ENCODE assay signal across 10 cellular contexts in genomic region chr4:88599714-88600113, GRCh38. TPM values are rescaled to one million over a fixed set of nuclear protein-coding genes. Genes with fewer than 3 reads are reported as not detected.
A peak's percentile ranks its signal among the peaks of the same experiment; 100 is the strongest.
DNase-seq lines count a peak whose midpoint lies in the region; ATAC-seq, FAIRE-seq and TF ChIP-seq lines count a peak whose summit lies in the region.
"Had no signal": no experiment of that assay in that cellular context is flagged by ENCODE, and none has a peak within 500 bp of the region (broad histone marks: within the 10 kb centered on the region; RNA-seq: fewer than 3 reads in every experiment).

No MANE protein-coding gene starts in this region.

- H3K27me3 ChIP-seq in keratinocyte (ENCODE audit: control insufficient read depth, extremely low read depth, insufficient read depth, low read length): no peaks in the 10 kb centered on the region
- no peaks in the 10 kb centered on the region for H3K27me3 ChIP-seq in stomach smooth muscle (ENCODE audit: control insufficient read depth in 1 of 2, insufficient read depth in 2 of 2, low read length in 2 of 2)

- peak overlapping the region; percentile 70 for H3K27ac Mint-ChIP-seq in T-helper 2 cell treated with Interferon-gamma antibody and Interleukin-4, amounts not matched to agents 5 μg/mL and 100 μg/mL, for 36 hours
- H3K27ac Mint-ChIP-seq in activated naive CD8-positive, alpha-beta T cell treated with anti-CD3 and anti-CD28 coated beads, Interleukin-2, amount 10 ng/mL, durations not matched to agents 7 days and 5 days: no peak overlapping the region

- H2AFZ ChIP-seq in keratinocyte (ENCODE audit: control insufficient read depth, low read length): no peak overlapping the region

- peaks cover 43% of the 10 kb centered on the region for H3K4me1 Mint-ChIP-seq in T-helper 2 cell treated with Interferon-gamma antibody and Interleukin-4, amounts not matched to agents 5 μg/mL and 100 μg/mL, for 36 hours (ENCODE audit: low read depth)
- H3K4me1 Mint-ChIP-seq in activated naive CD8-positive, alpha-beta T cell treated with anti-CD3 and anti-CD28 coated beads, Interleukin-2, amount 10 ng/mL, durations not matched to agents 7 days and 5 days: peaks cover 35% of the 10 kb centered on the region

- peak overlapping the region; percentile 43 for H3K4me3 Mint-ChIP-seq in T-helper 2 cell treated with Interferon-gamma antibody and Interleukin-4, amounts not matched to agents 5 μg/mL and 100 μg/mL, for 36 hours
- H3K4me3 Mint-ChIP-seq in activated naive CD8-positive, alpha-beta T cell treated with anti-CD3 and anti-CD28 coated beads, Interleukin-2, amount 10 ng/mL, durations not matched to agents 7 days and 5 days: peak overlapping the region; percentile 61

- H3K9me3 ChIP-seq in keratinocyte (ENCODE audit: control insufficient read depth, low read depth, low read length): no peaks in the 10 kb centered on the region
- no peaks in the 10 kb centered on the region for H3K9me3 ChIP-seq in stomach smooth muscle (ENCODE audit: control insufficient read depth in 2 of 2, low read length in 2 of 2)

- H3K9me3 Mint-ChIP-seq in T-helper 2 cell treated with Interferon-gamma antibody and Interleukin-4, amounts not matched to agents 5 μg/mL and 100 μg/mL, for 36 hours: no peaks in the 10 kb centered on the region
- peaks cover 2% of the 10 kb centered on the region for H3K9me3 Mint-ChIP-seq in activated naive CD8-positive, alpha-beta T cell treated with anti-CD3 and anti-CD28 coated beads, Interleukin-2, amount 10 ng/mL, durations not matched to agents 7 days and 5 days

- POLR2A ChIA-PET in activated naive CD8-positive, alpha-beta T cell treated with anti-CD3 and anti-CD28 coated beads, Interleukin-2, amount 10 ng/mL, durations not matched to agents 7 days and 5 days (lab: Charles Lee): interaction anchor here (1.4 kb wide), 1 partner anchor 98 kb away, joined by 4 read pairs; the partner anchor contains the start of gene NAP1L5

- no peaks in the 10 kb centered on the region for H4K20me1 ChIP-seq in keratinocyte (ENCODE audit: control insufficient read depth, extremely low read depth, insufficient read depth, low read length)

- no peak for FAIRE-seq in keratinocyte (lab: Jason Lieb, UNC)
- FAIRE-seq: A204.1 had no signal

- in situ Hi-C loops in GM13977 (cut with MboI; ENCODE audit: low pct_unique_long_range_greater_than_20kb, low sequenced_read_pairs, unreplicated experiment): no loop called here

- dilution Hi-C loops in keratinocyte (cut with MboI; ENCODE audit: extremely low pct_ligation_motif_present, low sequenced_read_pairs): no loop called here

- H3K27me3 Mint-ChIP-seq in T-helper 2 cell treated with Interferon-gamma antibody and Interleukin-4, amounts not matched to agents 5 μg/mL and 100 μg/mL, for 36 hours (ENCODE audit: low read depth): no peaks in the 10 kb centered on the region
- H3K27me3 Mint-ChIP-seq in activated naive CD8-positive, alpha-beta T cell treated with anti-CD3 and anti-CD28 coated beads, Interleukin-2, amount 10 ng/mL, durations not matched to agents 7 days and 5 days: peaks cover under 1% of the 10 kb centered on the region

- peaks cover 51% of the 10 kb centered on the region for H3K4me1 ChIP-seq in keratinocyte (ENCODE audit: control insufficient read depth, extremely low read depth, insufficient read depth, low read length)
- H3K4me1 ChIP-seq in stomach smooth muscle (ENCODE audit: control insufficient read depth, insufficient read depth, low read length): peaks cover 3% of the 10 kb centered on the region

- no peak for DNase-seq in T-helper 2 cell treated with Interferon-gamma antibody and Interleukin-4, amounts not matched to agents 5 μg/mL and 100 μg/mL, for 36 hours (ENCODE audit: low spot score)
- DNase-seq in T-helper 2 cell (no peak), keratinocyte (ENCODE audit: low read depth, low spot score) (no peak), GM13977 (ENCODE audit: low spot score) (no peak), GM19238 (ENCODE audit: insufficient read length, low spot score) (no peak)
- no peak for DNase-seq in activated naive CD8-positive, alpha-beta T cell treated with anti-CD3 and anti-CD28 coated beads, Interleukin-2, amount 10 ng/mL, durations not matched to agents 7 days and 5 days
- DNase-seq: NCI-H1092 treated with DMSO at 0.1 percent for 48 hours had no signal

- TF ChIP-seq CTCF in keratinocyte (optimal IDR thresholded peaks at IDR 0.05 in 1 of 3, IDR thresholded peaks at IDR 0.05 in 1 of 3, conservative IDR thresholded peaks at IDR 0.05 in 1 of 3; ENCODE audit: extremely low read depth in 1 of 3, insufficient read depth in 2 of 3, low read length in 3 of 3) (no peak), GM13977 (IDR thresholded peaks at IDR 0.05; ENCODE audit: extremely low read depth, insufficient read depth, missing control alignments) (no peak)

- H3K27ac ChIP-seq in keratinocyte (ENCODE audit: control insufficient read depth, insufficient read depth, low read length) (peak overlapping the region; percentile 93), stomach smooth muscle (ENCODE audit: low read length) (peak overlapping the region; percentile 6)

- peaks cover 43% of the 10 kb centered on the region for H3K79me2 ChIP-seq in keratinocyte (ENCODE audit: control insufficient read depth, insufficient read depth, low read length)

- H3K36me3 ChIP-seq in keratinocyte (ENCODE audit: control insufficient read depth in 2 of 2, extremely low read depth in 1 of 2, insufficient read depth in 2 of 2, low read length in 2 of 2) (peaks cover 6 to 11% of the 10 kb centered on the region in 2 experiments), stomach smooth muscle (ENCODE audit: control insufficient read depth in 2 of 2, insufficient read depth in 2 of 2, low read length in 2 of 2) (peaks cover 0 to 2% of the 10 kb centered on the region in 2 donors)

- H3K9ac ChIP-seq in keratinocyte (ENCODE audit: control insufficient read depth, extremely low read depth, insufficient read depth, low read length): peak overlapping the region; percentile 72
- H3K9ac ChIP-seq in stomach smooth muscle (ENCODE audit: low read length in 2 of 2): no peak overlapping the region

- H3K4me3 ChIP-seq in keratinocyte (ENCODE audit: control insufficient read depth in 2 of 3, extremely low read depth in 1 of 3, insufficient read depth in 2 of 3, low read depth in 1 of 3, low read length in 3 of 3) (peak overlapping the region in 2 of 3 experiments; percentile 31 to 32), stomach smooth muscle (ENCODE audit: low read length in 2 of 2) (no peak overlapping the region)

- peak; percentile 55 for ATAC-seq in activated naive CD8-positive, alpha-beta T cell treated with anti-CD3 and anti-CD28 coated beads, Interleukin-2, amount 10 ng/mL, durations not matched to agents 7 days and 5 days (ENCODE audit: low read depth)
- ATAC-seq in GM18517 (IDR thresholded peaks at IDR 0.05; ENCODE audit: unreplicated experiment): no peak

- H3K9me1 ChIP-seq in keratinocyte (ENCODE audit: control insufficient read depth, extremely low read depth, insufficient read depth, low read length): no peaks in the 10 kb centered on the region

- H3K4me2 ChIP-seq in keratinocyte (ENCODE audit: control insufficient read depth, extremely low read depth, insufficient read depth, low read depth, low read length): peak overlapping the region; percentile 83

- H3K36me3 Mint-ChIP-seq in T-helper 2 cell treated with Interferon-gamma antibody and Interleukin-4, amounts not matched to agents 5 μg/mL and 100 μg/mL, for 36 hours (ENCODE audit: low read depth): peaks cover 52% of the 10 kb centered on the region
- H3K36me3 Mint-ChIP-seq in activated naive CD8-positive, alpha-beta T cell treated with anti-CD3 and anti-CD28 coated beads, Interleukin-2, amount 10 ng/mL, durations not matched to agents 7 days and 5 days: peaks cover 54% of the 10 kb centered on the region

RNA-seq across cellular contexts. Expression of gene HERC3, which starts 7.4 kb away (rescaled TPM):
- 10 to 100 TPM; 42.9 to 47.3 TPM for total RNA-seq in activated naive CD8-positive, alpha-beta T cell treated with anti-CD3 and anti-CD28 coated beads, Interleukin-2, amount 10 ng/mL, durations not matched to agents 7 days and 5 days
- 24.8 to 26.6 TPM (median 26.3 TPM) in 3 replicates for polyA plus RNA-seq in keratinocyte
- polyA plus RNA-seq in keratinocyte (2011; ENCODE audit: low read depth): 10.8 TPM
- 12.7 and 23.9 TPM in 2 replicates for polyA plus RNA-seq in keratinocyte (2011; cell fraction: cytosol; rRNA removed)
- 40.0 and 44.5 TPM in 2 replicates for polyA plus RNA-seq in keratinocyte (2011; cell fraction: nucleus; rRNA removed)
- polyA plus RNA-seq in keratinocyte (2012; ENCODE audit: low replicate concordance): 18.3 and 18.8 TPM in 2 replicates
- 19.3 to 59.5 TPM (median 46.1 TPM) in 3 replicates for polyA minus RNA-seq in keratinocyte
- 14.4 TPM for polyA minus RNA-seq in keratinocyte (2011; cell fraction: cytosol; rRNA and poly(A)+ RNA removed)
- polyA minus RNA-seq in keratinocyte (2011; cell fraction: nucleus; rRNA and poly(A)+ RNA removed): 48.5 and 93.5 TPM in 2 replicates

Comparison
In these comparisons a context has a peak if more than half of its experiments do, and no peak if none do; other contexts are left out.
1. H3K4me3 ChIP-seq: peak in keratinocyte (2 of 3); none in stomach smooth muscle (0 of 2).